Comparison of ENCODE assay signal across 4 cellular contexts in the genomic region with DNA sequence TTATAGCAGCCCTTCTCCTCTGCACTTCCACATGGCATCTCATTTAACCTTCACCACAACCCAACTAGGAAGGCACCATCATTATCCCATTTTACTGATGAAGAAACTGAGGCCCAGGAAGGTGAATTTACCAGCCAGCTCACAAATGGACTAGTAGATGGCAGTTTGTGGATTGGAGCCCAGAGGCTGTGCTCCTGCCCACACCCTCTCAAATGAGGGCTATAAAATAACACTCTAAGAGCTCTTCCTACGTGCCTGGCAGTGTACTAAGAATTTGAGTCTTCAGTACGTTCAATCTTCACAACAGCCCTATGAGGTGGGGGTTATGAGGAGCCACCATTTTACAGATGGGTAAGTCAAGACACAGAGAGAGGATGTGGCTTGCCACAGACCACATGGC. TPM values are rescaled to one million over a fixed set of nuclear protein-coding genes. Genes with fewer than 3 reads are reported as not detected.
"Had no signal": no experiment of that assay in that cellular context is flagged by ENCODE, and none has a peak within 500 bp of the region (broad histone marks: within the 10 kb centered on the region; RNA-seq: fewer than 3 reads in every experiment).

No MANE protein-coding gene starts in this region.

RNA-seq across cellular contexts. Expression of a gene that starts 31.5 kb away (rescaled TPM):
- total RNA-seq: ascending aorta, astrocyte, body of pancreas, bronchial epithelial cell had no signal
